8 cellular contexts compared by ENCODE assay signal in genomic region chr1:223843934-223844333, GRCh38. TPM values are rescaled to one million over a fixed set of nuclear protein-coding genes. Genes with fewer than 3 reads are reported as not detected.
A peak's percentile ranks its signal among the peaks of the same experiment; 100 is the strongest.
DNase-seq lines count a peak whose midpoint lies in the region; ATAC-seq, FAIRE-seq and TF ChIP-seq lines count a peak whose summit lies in the region.

No MANE protein-coding gene starts in this region.

- no peak for FAIRE-seq in HTR-8/SVneo (lab: Jason Lieb, UNC)

- H3K36me3 ChIP-seq in right atrium auricular region = no peaks in the 10 kb centered on the region
- no peaks in the 10 kb centered on the region for H3K36me3 ChIP-seq in liver (ENCODE audit: control insufficient read depth in 4 of 4, insufficient read depth in 3 of 4, low read depth in 1 of 4, low read length in 3 of 4)

- DNase-seq in right atrium auricular region (ENCODE audit: low spot score) (no peak), cardiac septum (ENCODE audit: low spot score) (no peak), HTR-8/SVneo (ENCODE audit: insufficient read length, low spot score) (no peak)

- peak overlapping the region; percentile 91 for H3K4me3 Mint-ChIP-seq in activated naive CD8-positive, alpha-beta T cell

- ATAC-seq in GM21786 (IDR thresholded peaks at IDR 0.05; ENCODE audit: unreplicated experiment) = no peak
- no peak for ATAC-seq in GM21447 (IDR thresholded peaks at IDR 0.05; ENCODE audit: unreplicated experiment)
- ATAC-seq in HG02642 (IDR thresholded peaks at IDR 0.05; ENCODE audit: poor library complexity, unreplicated experiment) = no peak

- no peak for TF ChIP-seq CTCF in right atrium auricular region (IDR thresholded peaks at IDR 0.05)
- TF ChIP-seq CTCF in liver (IDR thresholded peaks at IDR 0.05; ENCODE audit: low read depth, low read length, missing input control) = no peak

- 75% methylated on average over 6 of the region's 6 CpGs for WGBS in liver

- H3K4me1 ChIP-seq in right atrium auricular region (peaks cover 0 to 53% of the 10 kb centered on the region in 2 donors), liver (ENCODE audit: control insufficient read depth in 4 of 4, insufficient read depth in 4 of 4, low read length in 3 of 4) (peaks cover 4 to 20% (median 5%) of the 10 kb centered on the region in 4 donors)

- H3K27ac Mint-ChIP-seq in activated naive CD8-positive, alpha-beta T cell = peak overlapping the region; percentile 94

- peak overlapping the region in 1 of 2 donors; percentile 91 for H3K9ac ChIP-seq in liver (ENCODE audit: low read depth in 1 of 2, low read length in 2 of 2)

- H3K27me3 ChIP-seq in right atrium auricular region (no peaks in the 10 kb centered on the region), liver (ENCODE audit: control insufficient read depth in 4 of 4, insufficient read depth in 4 of 4, low read length in 3 of 4) (no peaks in the 10 kb centered on the region)

- H3K4me1 Mint-ChIP-seq in activated naive CD8-positive, alpha-beta T cell (ENCODE audit: low read depth) = peaks cover 46% of the 10 kb centered on the region

- H3K4me3 ChIP-seq in right atrium auricular region = peak overlapping the region in 1 of 2 donors; percentile 84
- peak overlapping the region in 2 of 3 donors; percentile 27 to 82 for H3K4me3 ChIP-seq in liver (ENCODE audit: low read depth in 1 of 3, low read length in 3 of 3)

- H3K27me3 Mint-ChIP-seq in activated naive CD8-positive, alpha-beta T cell = no peaks in the 10 kb centered on the region

- intact Hi-C loops in cardiac septum (cut with DNase I) = loop anchor here (2.0 kb wide), 1 partner anchor 135 kb away; no protein-coding TSS in a partner anchor

- peaks cover 4% of the 10 kb centered on the region for H3K36me3 Mint-ChIP-seq in activated naive CD8-positive, alpha-beta T cell

- H3K27ac ChIP-seq in right atrium auricular region (peak overlapping the region; percentile 99), liver (ENCODE audit: low read depth in 1 of 2, low read length in 2 of 2) (no peak overlapping the region)

- H3K9me3 Mint-ChIP-seq in activated naive CD8-positive, alpha-beta T cell (ENCODE audit: low read depth) = no peaks in the 10 kb centered on the region

- no peak for TF ChIP-seq RAD21 in liver (IDR thresholded peaks at IDR 0.05)

- H3K9me3 ChIP-seq in right atrium auricular region = no peaks in the 10 kb centered on the region
- no peaks in the 10 kb centered on the region for H3K9me3 ChIP-seq in liver (ENCODE audit: control insufficient read depth in 4 of 4, low read length in 3 of 4)

TF ChIP-seq in liver, 16 proteins besides CTCF, POLR2A, EP300 and RAD21:
- no peak for TF ChIP-seq ATF3 (IDR thresholded peaks at IDR 0.05)
- no peak for TF ChIP-seq FOXA2 (IDR thresholded peaks at IDR 0.05)
- no peak for TF ChIP-seq NR2F2 (IDR thresholded peaks at IDR 0.05)

RNA-seq across cellular contexts. Expression of gene TP53BP2, which starts 1.8 kb away (rescaled TPM):
- total RNA-seq in right atrium auricular region (10 to 100 TPM; 26.8 to 29.3 TPM), cardiac septum (24.9 TPM), liver (10 to 100 TPM; 20.7 to 26.8 TPM)
- polyA plus RNA-seq in liver = 1 to 10 TPM; 3.9 to 5.3 TPM

Comparison
In these comparisons a context has a peak if more than half of its experiments do, and no peak if none do; other contexts are left out.
1. H3K27ac ChIP-seq: peak in right atrium auricular region (2 of 2); none in liver (0 of 2).